Comparison of ENCODE assay signal across 8 cellular contexts in the genomic region with DNA sequence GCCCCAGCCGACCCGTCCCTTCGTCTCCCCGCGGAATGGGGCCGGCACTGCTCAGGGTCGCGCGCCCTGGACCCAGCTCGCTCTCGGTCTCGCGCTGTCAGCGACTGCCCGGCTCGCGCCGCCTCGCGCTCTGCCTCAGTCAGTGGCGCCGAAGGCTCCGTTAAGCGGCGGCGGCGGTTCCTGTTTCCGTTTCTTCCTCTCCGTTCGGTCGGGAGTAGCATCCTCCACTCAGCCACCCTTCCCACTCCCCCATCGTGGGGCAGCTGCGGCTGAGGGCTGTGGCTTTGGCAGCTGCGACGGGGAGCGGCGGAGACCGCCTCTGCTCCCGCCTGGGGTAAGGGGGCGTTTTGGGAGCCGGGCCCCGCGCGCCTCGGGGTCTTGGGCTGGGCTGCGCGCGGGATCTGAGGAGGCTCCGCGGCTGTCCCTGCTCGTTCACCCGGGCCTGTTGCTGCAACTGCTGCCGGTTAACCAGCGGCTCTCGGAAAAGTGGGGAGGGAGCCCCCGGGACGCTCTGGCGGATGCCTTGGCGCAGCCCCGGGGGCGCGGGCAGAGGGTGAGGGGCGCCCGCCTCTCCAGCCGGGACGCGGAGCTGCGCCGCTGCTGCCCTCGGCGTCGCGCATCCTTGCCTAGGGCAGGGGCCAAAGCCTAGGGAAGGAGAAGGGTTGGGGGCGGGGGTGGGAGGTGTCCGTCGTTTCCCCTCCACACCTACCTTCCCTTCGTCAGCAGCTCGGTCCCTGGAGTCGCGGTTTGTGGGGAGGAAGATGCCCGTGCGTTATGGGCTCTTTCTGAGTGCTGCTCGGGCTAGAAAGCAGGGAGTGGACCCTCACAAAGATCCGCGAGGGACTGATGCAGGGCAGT. TPM values are rescaled to one million over a fixed set of nuclear protein-coding genes. Genes with fewer than 3 reads are reported as not detected.
DNase-seq lines count a peak whose midpoint lies in the region; ATAC-seq lines count a peak whose summit lies in the region.

No MANE protein-coding gene starts in this region.

- peak overlapping the region; percentile 67 for H3K4me3 ChIP-seq in Jurkat, Clone E6-1 (ENCODE audit: low read length)
- H3K4me3 ChIP-seq in iPS-15b (ENCODE audit: low read depth, low read length): peak overlapping the region; percentile 91
- H3K4me3 ChIP-seq in skeletal muscle cell (ENCODE audit: low read depth, low read length): peak overlapping the region; percentile 90

- no peaks in the 10 kb centered on the region for H3K27me3 ChIP-seq in iPS-15b (ENCODE audit: control insufficient read depth, insufficient read depth, low read length)

- H3K9ac ChIP-seq in iPS-15b (ENCODE audit: low read depth, low read length): peak overlapping the region; percentile 78

- H3K9me3 ChIP-seq in iPS-15b (ENCODE audit: control insufficient read depth, insufficient read depth, low read length): no peaks in the 10 kb centered on the region

- no peaks in the 10 kb centered on the region for H3K36me3 ChIP-seq in iPS-15b (ENCODE audit: control insufficient read depth, insufficient read depth, low read length)

- peaks cover 6% of the 10 kb centered on the region for H3K4me1 ChIP-seq in iPS-15b (ENCODE audit: control insufficient read depth, insufficient read depth, low read length)

- ATAC-seq in GM21619 (IDR thresholded peaks at IDR 0.05; ENCODE audit: unreplicated experiment): peak; percentile 38

- DNase-seq in GDM1 (lab: John Stamatoyannopoulos, UW) (peak; percentile 72), SKM-1 treated with dmso at 0.1 percent for 144 hours (lab: John Stamatoyannopoulos, UW; ENCODE audit: unreplicated experiment) (peak; percentile 46), astrocyte of the hippocampus (ENCODE audit: low read depth, low spot score) (peak; percentile 89), skeletal muscle cell (ENCODE audit: low read depth) (no peak), OCI-M2 (lab: John Stamatoyannopoulos, UW; ENCODE audit: unreplicated experiment) (no peak)
- DNase-seq in Jurkat, Clone E6-1 (ENCODE audit: low read depth, low spot score): peak; percentile 57

RNA-seq across cellular contexts. Expression of gene FUT8, which starts 0.6 kb away (rescaled TPM):
- polyA plus RNA-seq in Jurkat, Clone E6-1 (2012; ENCODE audit: insufficient read depth, insufficient read length): 41.8 TPM

Comparison
In these comparisons a context has a peak if more than half of its experiments do, and no peak if none do; other contexts are left out.
1. DNase-seq: peak in GDM1 (single experiment), Jurkat, Clone E6-1 (single experiment), SKM-1 treated with dmso at 0.1 percent for 144 hours (single experiment) and astrocyte of the hippocampus (single experiment); none in skeletal muscle cell (single experiment) and OCI-M2 (single experiment).
2. Peak in every context shown above with its lines, with median percentiles within 50 percentile points of each other: H3K4me3 ChIP-seq.